20 cellular contexts compared by ENCODE assay signal in the genomic region with DNA sequence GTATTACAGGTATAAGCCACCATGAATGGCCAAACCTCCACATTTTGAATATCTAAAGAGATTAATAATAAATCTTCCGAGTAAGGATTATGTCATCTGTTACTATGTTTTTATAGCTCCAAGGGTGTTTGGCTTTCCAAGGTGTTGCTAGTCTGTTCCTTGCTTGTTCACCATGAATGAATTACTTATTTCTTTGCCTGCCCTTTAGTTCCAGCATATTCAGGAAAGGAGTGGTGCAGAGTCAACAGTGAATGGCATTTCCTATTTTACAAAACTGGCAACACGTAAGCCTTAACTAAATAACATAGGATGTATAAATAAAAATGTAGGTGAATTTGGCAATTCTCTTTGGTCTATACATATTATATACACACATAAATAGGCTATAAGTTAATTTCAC.
"Had no signal": no experiment of that assay in that cellular context is flagged by ENCODE, and none has a peak within 500 bp of the region (broad histone marks: within the 10 kb centered on the region; RNA-seq: fewer than 3 reads in every experiment).

No MANE protein-coding gene starts in this region.

- H3K27ac ChIP-seq: brain microvascular endothelial cell had no signal

- ATAC-seq: activated naive CD4-positive, alpha-beta T cell treated with anti-CD3 and anti-CD28 coated beads, Interleukin-2, amount 50 U/mL, for 72 hours; activated T-helper 17 cell treated with anti-CD3 and anti-CD28 coated beads, Interleukin-2, amount 50 U/mL, for 72 hours; esophagus mucosa; naive thymus-derived CD4-positive, alpha-beta T cell; sciatic nerve; stimulated activated naive B cell treated with anti-CD40 and anti-IgM and Interleukin-4, amounts not matched to agents 10 μg/mL and 1 μg/mL and 100 μg/mL, for 72 hours had no signal

- H3K36me3 ChIP-seq: brain microvascular endothelial cell had no signal

- H3K27me3 ChIP-seq: brain microvascular endothelial cell had no signal

- H3K4me3 ChIP-seq: smooth muscle cell had no signal

- DNase-seq: activated T-cell treated with anti-CD3 and anti-CD28 coated beads, Interleukin-2, amount 50 U/mL, for 24 hours; aorta; brain microvascular endothelial cell; central memory CD4-positive, alpha-beta T cell; cortex of kidney; effector CD4-positive, alpha-beta T cell; hippocampal formation; mesendoderm; naive thymus-derived CD4-positive, alpha-beta T cell; occipital lobe; stimulated activated CD4-positive, alpha-beta T cell treated with anti-CD3 and anti-CD28 coated beads, Interleukin-15, amount 100 ng/mL, for 24 hours; stimulated activated CD4-positive, alpha-beta T cell treated with anti-CD3 and anti-CD28 coated beads, Interleukin-2, amount 100 ng/mL, for 48 hours; stimulated activated CD8-positive, alpha-beta memory T cell treated with anti-CD3 and anti-CD28 coated beads, Interleukin-4, amount 100 ng/mL, for 48 hours; stimulated activated naive B cell treated with anti-CD40 and anti-IgM and Interleukin-4, amounts not matched to agents 10 μg/mL and 1 μg/mL and 100 μg/mL, for 72 hours; T-helper 9 cell had no signal

- H3K4me2 ChIP-seq: smooth muscle cell had no signal
